ENCODE assay signal across 8 cellular contexts in genomic region chr12:8031872-8032241, GRCh38. TPM values are rescaled to one million over a fixed set of nuclear protein-coding genes. Genes with fewer than 3 reads are reported as not detected.
DNase-seq lines count a peak whose midpoint lies in the region; ATAC-seq, FAIRE-seq and TF ChIP-seq lines count a peak whose summit lies in the region.

No MANE protein-coding gene starts in this region.

- peaks cover 67% of the 10 kb centered on the region for H3K79me2 ChIP-seq in K562 (ENCODE audit: control insufficient read depth, insufficient read depth, low read length)

- peak overlapping the region; percentile 90 for H3K4me2 ChIP-seq in K562 (ENCODE audit: insufficient read depth, low read length)

- no peaks in the 10 kb centered on the region for H3K9me1 ChIP-seq in K562 (ENCODE audit: control insufficient read depth, insufficient read depth, low read length)

- no peak for DNase-seq in right atrium auricular region (ENCODE audit: low spot score)
- no peak for DNase-seq in Right ventricle myocardium superior
- DNase-seq in K562 (ENCODE audit: extremely low read depth in 1 of 4, low spot score in 3 of 4), result no peak
- DNase-seq in mesothelial cell of epicardium (ENCODE audit: low spot score in 2 of 2, unreplicated experiment in 2 of 2), result no peak
- no peak for DNase-seq in effector CD4-positive, alpha-beta T cell
- DNase-seq in NCI-H2196 (lab: John Stamatoyannopoulos, UW; ENCODE audit: unreplicated experiment), result no peak
- DNase-seq in NCI-H510A (lab: John Stamatoyannopoulos, UW), result no peak

- H3K27me3 ChIP-seq in right atrium auricular region, result no peaks in the 10 kb centered on the region
- no peaks in the 10 kb centered on the region; a peak in 1 of 5 replicates for H3K27me3 ChIP-seq in K562 (ENCODE audit: control insufficient read depth in 2 of 2, insufficient read depth in 2 of 2, low read length in 2 of 2)

- in situ Hi-C loops in K562 (cut with MboI), result no loop called here

- H3K9me3 ChIP-seq in right atrium auricular region (no peaks in the 10 kb centered on the region), K562 (replicated peaks; ENCODE audit: control insufficient read depth, insufficient read depth, low read depth, low read length) (no peaks in the 10 kb centered on the region)

- H3K36me3 ChIP-seq in right atrium auricular region, result no peaks in the 10 kb centered on the region
- 0 out of 3 replicates have a peak, but pooled peaks cover 6% of the 10 kb centered on the region for H3K36me3 ChIP-seq in K562 (ENCODE audit: control insufficient read depth, insufficient read depth, low read length)

- CTCF ChIA-PET in K562 (lab: Yijun Ruan, JAX; ENCODE audit: low intra/inter-chr PET ratio), result no interaction called here

- TF ChIP-seq CTCF in right atrium auricular region (IDR thresholded peaks at IDR 0.05) (no peak), K562 (IDR thresholded peaks at IDR 0.05 in 2 of 3, conservative IDR thresholded peaks at IDR 0.05 in 1 of 3; ENCODE audit: insufficient read depth in 2 of 3, low read depth in 1 of 3, low read length in 3 of 3) (no peak), mesothelial cell of epicardium (IDR thresholded peaks at IDR 0.05; ENCODE audit: unreplicated experiment) (no peak)

- 17% methylated on average over 3 of the region's 5 CpGs for WGBS in K562 (ENCODE audit: insufficient coverage, low coverage, missing lambda C conversion rate)

- H3K4me3 ChIP-seq in right atrium auricular region (peak overlapping the region; percentile 72 to 97), K562 (peak overlapping the region; percentile 62)

- no peak for TF ChIP-seq EP300 in K562 (IDR thresholded peaks at IDR 0.05; ENCODE audit: low read length)

- H3K36me3 Mint-ChIP-seq in mesothelial cell of epicardium, result peaks cover under 1% of the 10 kb centered on the region

- H3K27me3 Mint-ChIP-seq in mesothelial cell of epicardium (ENCODE audit: low read depth), result no peaks in the 10 kb centered on the region

- H3K27ac ChIP-seq in right atrium auricular region (peak overlapping the region; percentile 96 to 99), K562 (ENCODE audit: extremely low read depth, low read depth, low read length) (peak overlapping the region; percentile 78)

- H3K4me1 ChIP-seq in right atrium auricular region (peaks cover 0 to 41% of the 10 kb centered on the region in 2 donors), K562 (replicated peaks in 1 of 2; ENCODE audit: control insufficient read depth in 2 of 2, insufficient read depth in 2 of 2, low read length in 2 of 2) (peaks cover 34 to 44% of the 10 kb centered on the region in 2 experiments)

- FAIRE-seq in K562 (lab: Jason Lieb, UNC), result peak; percentile 42

- no peak for TF ChIP-seq RAD21 in K562 (CRISPR knock-in tag; conservative IDR thresholded peaks at IDR 0.05 in 1 of 2, IDR thresholded peaks at IDR 0.05 in 1 of 2)

- peak overlapping the region; percentile 82 for H3K27ac Mint-ChIP-seq in mesothelial cell of epicardium

- ATAC-seq in Right ventricle myocardium superior (ENCODE audit: poor library complexity) (no peak), K562 (no peak), HG03469 (IDR thresholded peaks at IDR 0.05; ENCODE audit: unreplicated experiment) (no peak)

- H4K20me1 ChIP-seq in K562 (replicated peaks; ENCODE audit: control insufficient read depth, insufficient read depth, low read length), result no peaks in the 10 kb centered on the region

- intact Hi-C loops in Right ventricle myocardium superior (cut with DNase I), result loop anchor here (10.0 kb wide), 1 partner anchor 97 kb away; the partner anchor contains the start of gene SLC2A3
- intact Hi-C loops in K562 (cut with micrococcal nuclease), result loop anchor here (5.0 kb wide), 1 partner anchor 50 kb away; the partner anchor contains the start of gene NECAP1

- peaks cover 43% of the 10 kb centered on the region for H3K4me1 Mint-ChIP-seq in mesothelial cell of epicardium

- no peaks in the 10 kb centered on the region for H3K9me3 Mint-ChIP-seq in mesothelial cell of epicardium

- TF ChIP-seq POLR2A in K562 (conservative IDR thresholded peaks at IDR 0.05), result no peak

- H3K9ac ChIP-seq in K562 (ENCODE audit: insufficient read depth in 1 of 2, low read depth in 2 of 2, low read length in 2 of 2), result peak overlapping the region; percentile 81 to 90

- peak overlapping the region; percentile 78; the same call in 1 of the 2 replicates for H2AFZ ChIP-seq in K562 (ENCODE audit: low read depth, low read length)

- POLR2A ChIA-PET in K562 (lab: Yijun Ruan, JAX), result interaction anchor here (0.6 kb wide), 1 partner anchor 1378 kb away, joined by 3 read pairs; no protein-coding TSS in a partner anchor

- BruUV-seq in K562 (replicated peaks; lab: Mats Ljungman, UMichigan), result TSS peak; percentile 65

- peak overlapping the region; percentile 74 for H3K4me3 Mint-ChIP-seq in mesothelial cell of epicardium

TF ChIP-seq in K562, 482 proteins besides CTCF, POLR2A, EP300 and RAD21:
- TF ChIP-seq ZNF121 (CRISPR knock-in tag; conservative IDR thresholded peaks at IDR 0.05) (peak; percentile 45; the same call in 1 of the 2 replicates), ETV5 (CRISPR knock-in tag; IDR thresholded peaks at IDR 0.05; ENCODE audit: low read depth) (no peak), ADNP (tag; IDR thresholded peaks at IDR 0.05) (peak; percentile 28; the same call in 1 of the 2 replicates), ZNF12 (CRISPR knock-in tag; IDR thresholded peaks at IDR 0.05) (peak; percentile 79; the same call in 1 of the 2 replicates)
TF ChIP-seq in K562: peak in this region for 3.

RNA-seq across cellular contexts. Expression of gene FOXJ2, which starts 0.7 kb away (rescaled TPM):
- total RNA-seq in right atrium auricular region (10 to 100 TPM; 19.9 to 22.1 TPM), Right ventricle myocardium superior (22.4 TPM), K562 (2014; rRNA removed) (2.9 and 4.0 TPM in 2 replicates), K562 (2014; rRNA removed; fragmentation: Illumina TruSeq; extraction: Trizol) (1.9 and 2.1 TPM in 2 replicates), K562 (2015; rRNA removed; fragmentation: Illumina TruSeq; extraction: Trizol) (2.4 and 2.5 TPM in 2 replicates), K562 (2021) (6.6 and 6.8 TPM in 2 replicates), mesothelial cell of epicardium (16.1 to 16.7 TPM (median 16.7 TPM) in 3 replicates)
- 4.7 and 7.3 TPM in 2 replicates for total RNA-seq in K562 (2011; cell fraction: chromatin; rRNA removed; ENCODE audit: low replicate concordance)
- 4.7 and 4.9 TPM in 2 replicates for total RNA-seq in K562 (2011; cell fraction: nucleolus; rRNA removed)
- 4.8 and 7.8 TPM in 2 replicates for total RNA-seq in K562 (2011; cell fraction: nucleoplasm; rRNA removed)
- polyA plus RNA-seq in K562 (2011; rRNA removed) (2.3 and 3.2 TPM in 2 replicates), K562 (2014; fragmentation: Illumina TruSeq; extraction: Trizol) (5.7 and 7.5 TPM in 2 replicates), K562 (2014; fragmentation: Nextera tagmentation; extraction: Ambion mirVana) (1 to 10 TPM; 1.0 to 1.1 TPM), K562 (2014; rRNA removed) (3.7 and 4.2 TPM in 2 replicates)
- polyA plus RNA-seq in K562 (2011; cell fraction: cytosol; rRNA removed), result 1.6 and 2.1 TPM in 2 replicates
- polyA plus RNA-seq in K562 (2011; cell fraction: nucleus; rRNA removed), result 4.8 and 7.3 TPM in 2 replicates
- 5.1 and 6.6 TPM in 2 replicates for polyA plus RNA-seq in K562 (2012)
- polyA minus RNA-seq in K562 (2011; rRNA and poly(A)+ RNA removed), result 2.2 TPM in 2 replicates
- polyA minus RNA-seq in K562 (2011; cell fraction: cytosol; rRNA and poly(A)+ RNA removed), result 2.2 and 3.4 TPM in 2 replicates
- 1.6 and 2.4 TPM in 2 replicates for polyA minus RNA-seq in K562 (2011; cell fraction: nucleus; rRNA and poly(A)+ RNA removed)

RNA-seq across cellular contexts. Expression of gene C3AR1, which starts 34.3 kb away (rescaled TPM):
- 10 to 100 TPM in 1 of 2 donors, 1 to 10 TPM in 1; 3.4 to 10.6 TPM for total RNA-seq in right atrium auricular region
- total RNA-seq in Right ventricle myocardium superior, result 7.3 TPM
- total RNA-seq in K562 (2011; cell fraction: chromatin; rRNA removed; ENCODE audit: low replicate concordance), result 8.0 and 9.9 TPM in 2 replicates
- total RNA-seq in K562 (2011; cell fraction: nucleolus; rRNA removed), result 8.6 and 12.2 TPM in 2 replicates
- 8.4 and 9.2 TPM in 2 replicates for total RNA-seq in K562 (2011; cell fraction: nucleoplasm; rRNA removed)
- total RNA-seq in K562 (2014; rRNA removed), result 2.2 and 2.5 TPM in 2 replicates
- 3.7 and 3.8 TPM in 2 replicates for total RNA-seq in K562 (2014; rRNA removed; fragmentation: Illumina TruSeq; extraction: Trizol)
- 2.4 and 2.5 TPM in 2 replicates for total RNA-seq in K562 (2015; rRNA removed; fragmentation: Illumina TruSeq; extraction: Trizol)
- total RNA-seq in K562 (2021), result 3.5 and 3.9 TPM in 2 replicates
- 3.6 and 9.5 TPM in 2 replicates for polyA plus RNA-seq in K562 (2011; rRNA removed)
- 4.2 and 13.5 TPM in 2 replicates for polyA plus RNA-seq in K562 (2011; cell fraction: cytosol; rRNA removed)
- polyA plus RNA-seq in K562 (2011; cell fraction: nucleus; rRNA removed), result 3.5 and 8.0 TPM in 2 replicates
- polyA plus RNA-seq in K562 (2012), result 4.2 and 4.7 TPM in 2 replicates
- polyA plus RNA-seq in K562 (2014; fragmentation: Illumina TruSeq; extraction: Trizol), result 7.0 and 7.2 TPM in 2 replicates
- polyA plus RNA-seq in K562 (2014; fragmentation: Nextera tagmentation; extraction: Ambion mirVana), result 10 to 100 TPM; 11.5 to 12.9 TPM
- polyA plus RNA-seq in K562 (2014; rRNA removed), result 4.7 and 5.3 TPM in 2 replicates
- 4.7 and 8.5 TPM in 2 replicates for polyA minus RNA-seq in K562 (2011; rRNA and poly(A)+ RNA removed)
- polyA minus RNA-seq in K562 (2011; cell fraction: cytosol; rRNA and poly(A)+ RNA removed), result 0.64 and 5.8 TPM in 2 replicates
- polyA minus RNA-seq in K562 (2011; cell fraction: nucleus; rRNA and poly(A)+ RNA removed), result 1.8 and 2.4 TPM in 2 replicates
- total RNA-seq in mesothelial cell of epicardium, result not detected in 3 replicates

RNA-seq across cellular contexts. Expression of gene NECAP1, which starts 50.2 kb away (rescaled TPM):
- total RNA-seq in right atrium auricular region (10 to 100 TPM; 25.4 to 37.9 TPM), Right ventricle myocardium superior (16.8 TPM), K562 (2014; rRNA removed) (21.7 and 21.9 TPM in 2 replicates), K562 (2014; rRNA removed; fragmentation: Illumina TruSeq; extraction: Trizol) (21.0 and 23.6 TPM in 2 replicates), K562 (2015; rRNA removed; fragmentation: Illumina TruSeq; extraction: Trizol) (22.8 and 27.4 TPM in 2 replicates), K562 (2021) (18.9 and 21.7 TPM in 2 replicates), mesothelial cell of epicardium (26.1 to 31.0 TPM (median 28.7 TPM) in 3 replicates)
- total RNA-seq in K562 (2011; cell fraction: chromatin; rRNA removed; ENCODE audit: low replicate concordance), result 30.9 and 56.0 TPM in 2 replicates
- 19.0 and 19.1 TPM in 2 replicates for total RNA-seq in K562 (2011; cell fraction: nucleolus; rRNA removed)
- total RNA-seq in K562 (2011; cell fraction: nucleoplasm; rRNA removed), result 36.8 and 50.1 TPM in 2 replicates
- polyA plus RNA-seq in K562 (2011; rRNA removed) (19.1 and 20.9 TPM in 2 replicates), K562 (2014; fragmentation: Illumina TruSeq; extraction: Trizol) (17.1 and 18.1 TPM in 2 replicates), K562 (2014; fragmentation: Nextera tagmentation; extraction: Ambion mirVana) (10 to 100 TPM; 22.1 to 32.8 TPM), K562 (2014; rRNA removed) (19.0 and 22.5 TPM in 2 replicates)
- polyA plus RNA-seq in K562 (2011; cell fraction: cytosol; rRNA removed), result 18.7 and 21.6 TPM in 2 replicates
- polyA plus RNA-seq in K562 (2011; cell fraction: nucleus; rRNA removed), result 31.6 and 38.3 TPM in 2 replicates
- polyA plus RNA-seq in K562 (2012), result 11.3 and 13.4 TPM in 2 replicates
- 26.2 and 32.6 TPM in 2 replicates for polyA minus RNA-seq in K562 (2011; rRNA and poly(A)+ RNA removed)
- 15.3 and 16.4 TPM in 2 replicates for polyA minus RNA-seq in K562 (2011; cell fraction: cytosol; rRNA and poly(A)+ RNA removed)
- polyA minus RNA-seq in K562 (2011; cell fraction: nucleus; rRNA and poly(A)+ RNA removed), result 11.2 and 28.4 TPM in 2 replicates
